20 cellular contexts compared by ENCODE assay signal in the genomic region with DNA sequence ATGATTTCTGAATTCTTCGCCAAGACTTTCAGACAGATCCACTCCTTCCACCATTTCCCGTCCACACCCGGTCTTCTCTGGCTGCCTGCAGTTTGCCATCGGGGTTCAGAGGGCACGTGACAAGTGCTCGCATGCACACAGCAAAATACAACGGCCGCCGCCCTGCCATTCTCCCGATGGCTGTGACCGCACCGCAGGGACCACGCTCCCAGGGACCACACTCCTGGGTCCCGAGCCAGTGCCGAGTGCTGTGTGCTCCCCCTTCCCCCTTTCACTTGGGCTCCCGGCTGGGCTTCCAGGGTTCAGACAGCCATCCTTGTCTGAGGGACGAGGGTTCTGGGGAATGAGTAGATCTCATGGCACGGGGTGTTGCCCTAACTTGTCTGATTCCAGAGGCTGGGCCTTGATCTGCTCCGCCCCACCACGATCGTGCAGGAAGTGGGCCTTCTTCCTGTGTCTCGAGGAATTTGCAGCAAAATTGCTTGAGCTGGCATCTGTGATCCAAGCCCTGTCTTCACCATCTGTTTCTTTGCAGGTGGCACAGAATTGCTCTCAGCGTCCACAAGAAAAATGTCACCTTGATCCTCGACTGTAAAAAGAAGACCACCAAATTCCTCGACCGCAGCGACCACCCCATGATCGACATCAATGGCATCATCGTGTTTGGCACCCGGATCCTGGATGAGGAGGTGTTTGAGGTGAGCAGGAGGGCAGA. TPM values are rescaled to one million over a fixed set of nuclear protein-coding genes. Genes with fewer than 3 reads are reported as not detected.
DNase-seq lines count a peak whose midpoint lies in the region; ATAC-seq, FAIRE-seq and TF ChIP-seq lines count a peak whose summit lies in the region.
"Had no signal": no experiment of that assay in that cellular context is flagged by ENCODE, and none has a peak within 500 bp of the region (broad histone marks: within the 10 kb centered on the region; RNA-seq: fewer than 3 reads in every experiment).

No MANE protein-coding gene starts in this region.

- TF ChIP-seq EP300 in H1 (IDR thresholded peaks at IDR 0.05; ENCODE audit: borderline replicate concordance in 1 of 2, low read depth in 2 of 2, low read length in 2 of 2): no peak

- no peak overlapping the region for H3K56ac ChIP-seq in H9 (ENCODE audit: insufficient read length, low read depth, low read length)
- H3K56ac ChIP-seq in H1 (replicated peaks; ENCODE audit: insufficient read length, low read depth, low read length): no peak overlapping the region

- H4K20me1 ChIP-seq in H9 (ENCODE audit: control insufficient read depth, insufficient read depth, insufficient read length) (no peaks in the 10 kb centered on the region), H1 (replicated peaks in 1 of 2; ENCODE audit: control insufficient read depth in 1 of 2, insufficient read depth in 2 of 2, low read length in 2 of 2) (peaks cover 0 to 3% of the 10 kb centered on the region in 2 experiments)

- H4K91ac ChIP-seq in H9 (ENCODE audit: insufficient read length, low read depth, low read length): no peak overlapping the region
- no peak overlapping the region for H4K91ac ChIP-seq in H1 (replicated peaks; ENCODE audit: insufficient read length, low read length)

- TF ChIP-seq CTCF in H9 (conservative IDR thresholded peaks at IDR 0.05) (no peak), RWPE2 (IDR thresholded peaks at IDR 0.05; ENCODE audit: poor library complexity, severe bottlenecking) (no peak), H1 (IDR thresholded peaks at IDR 0.05; ENCODE audit: control extremely low read depth in 1 of 3, insufficient read depth in 1 of 3, low read depth in 1 of 3, low read length in 3 of 3) (no peak)

- no peaks in the 10 kb centered on the region for H3K4me1 ChIP-seq in H9 (ENCODE audit: insufficient read depth, low read length)
- H3K4me1 ChIP-seq in RWPE2 (ENCODE audit: insufficient read depth, poor library complexity, severe bottlenecking): peaks cover 20% of the 10 kb centered on the region
- H3K4me1 ChIP-seq in H1 (replicated peaks in 1 of 4; ENCODE audit: control insufficient read depth in 3 of 4, insufficient read depth in 4 of 4, low read length in 3 of 4): peaks cover 0 to 10% (median 3%) of the 10 kb centered on the region in 4 experiments; a peak in 4 of 7 replicates

- no peaks in the 10 kb centered on the region; a peak in 1 of 5 replicates for H3K9me3 Mint-ChIP-seq in H9
- H3K9me3 Mint-ChIP-seq: GM23338 had no signal

- H3K27ac Mint-ChIP-seq in H9: peak overlapping the region in 2 of 3 experiments; percentile 44 to 61; a peak in 2 of 7 replicates
- H3K27ac Mint-ChIP-seq: GM23338 had no signal

- H2BK12ac ChIP-seq in H9 (ENCODE audit: insufficient read length, low read depth, low read length) (no peak overlapping the region), H1 (ENCODE audit: low read depth, low read length) (no peak overlapping the region)

- CTCF ChIA-PET in H1 (lab: Charles Lee; ENCODE audit: partially characterized antibody): interaction anchor here (1.0 to 2.0 kb wide), 4 partner anchors 9 to 39 kb away, joined by 3 to 9 read pairs (median 4); no protein-coding TSS in a partner anchor

- H3K36me3 Mint-ChIP-seq in H9 (ENCODE audit: insufficient read depth in 1 of 3, low read depth in 3 of 3): peaks cover 0 to 4% (median 2%) of the 10 kb centered on the region in 3 experiments; a peak in 3 of 7 replicates

- H3K9me3 ChIP-seq in H9 (ENCODE audit: control insufficient read depth, low read depth, low read length) (no peaks in the 10 kb centered on the region), RWPE2 (ENCODE audit: severe bottlenecking) (no peaks in the 10 kb centered on the region), H1 (ENCODE audit: insufficient read depth in 2 of 2, low read depth in 1 of 2, low read length in 1 of 2) (no peaks in the 10 kb centered on the region)

- H2AFZ ChIP-seq in H9 (ENCODE audit: low read length): no peak overlapping the region
- H2AFZ ChIP-seq in H1 (ENCODE audit: low read length): no peak overlapping the region
- H2AFZ ChIP-seq: GM23338 had no signal

- peaks cover 4 to 9% of the 10 kb centered on the region in 2 experiments for H3K4me1 Mint-ChIP-seq in H9

- FAIRE-seq in H1 (lab: Jason Lieb, UNC): no peak
- FAIRE-seq: GM12878 had no signal

- H2BK20ac ChIP-seq in H9 (ENCODE audit: low read depth, low read length, poor library complexity, severe bottlenecking): no peak overlapping the region
- no peak overlapping the region for H2BK20ac ChIP-seq in H1 (ENCODE audit: low read length)

- H4K5ac ChIP-seq in H9 (ENCODE audit: insufficient read length, low read depth, low read length): no peak overlapping the region
- H4K5ac ChIP-seq in H1 (ENCODE audit: insufficient read length, low read depth, low read length): no peak overlapping the region

- H3K36me3 ChIP-seq in RWPE2 (ENCODE audit: low read depth) (peaks cover 41% of the 10 kb centered on the region), H1 (ENCODE audit: control insufficient read depth in 2 of 4, insufficient read depth in 4 of 4, low read length in 3 of 4) (no peaks in the 10 kb centered on the region; a peak in 2 of 8 replicates)

- TF ChIP-seq RAD21 in H1 (IDR thresholded peaks at IDR 0.05 in 1 of 2, conservative IDR thresholded peaks at IDR 0.05 in 1 of 2; ENCODE audit: low read depth in 2 of 2, low read length in 2 of 2): no peak

- H2BK5ac ChIP-seq in H9 (ENCODE audit: insufficient read length, low read length) (no peak overlapping the region), H1 (ENCODE audit: low read depth, low read length) (0 out of 2 replicates have a peak overlapping the region, but pooled peaks have one; percentile 46)

- no peak overlapping the region for H2BK120ac ChIP-seq in H9 (ENCODE audit: low read depth, low read length, poor library complexity, severe bottlenecking)
- no peak overlapping the region for H2BK120ac ChIP-seq in H1 (replicated peaks; ENCODE audit: low read depth, low read length)

- H2AK5ac ChIP-seq in H9 (ENCODE audit: insufficient read length, low read length): no peak overlapping the region
- no peak overlapping the region for H2AK5ac ChIP-seq in H1 (ENCODE audit: low read depth, low read length)

- H3K4ac ChIP-seq in H9 (ENCODE audit: low read depth, low read length) (no peak overlapping the region), H1 (replicated peaks; ENCODE audit: insufficient read length, low read depth, low read length) (no peak overlapping the region)

- H3K9ac ChIP-seq in H9 (ENCODE audit: extremely low read depth, insufficient read length, low read length) (no peak overlapping the region), H1 (replicated peaks in 1 of 4; ENCODE audit: extremely low read depth in 1 of 4, low read depth in 3 of 4, low read length in 3 of 4) (no peak overlapping the region; a peak in 1 of 7 replicates)

- H3K79me1 ChIP-seq in H9 (ENCODE audit: insufficient read depth, low read depth, low read length, poor library complexity, severe bottlenecking): no peaks in the 10 kb centered on the region
- H3K79me1 ChIP-seq in H1 (ENCODE audit: low read depth, low read length): no peaks in the 10 kb centered on the region

- no peak overlapping the region for H3K4me2 ChIP-seq in H9 (ENCODE audit: insufficient read depth, insufficient read length, low read length)
- no peak overlapping the region for H3K4me2 ChIP-seq in H1 (ENCODE audit: insufficient read depth in 1 of 2, low read depth in 2 of 2, low read length in 2 of 2)
- H3K4me2 ChIP-seq: GM23338 had no signal

- H4K8ac ChIP-seq in H9 (replicated peaks; ENCODE audit: insufficient read length, low read depth, low read length) (no peak overlapping the region), H1 (ENCODE audit: extremely low read depth, insufficient read depth, low read length) (no peak overlapping the region)

- DNase-seq in H9 (no peak), RWPE2 (ENCODE audit: low spot score) (no peak), H1 (ENCODE audit: low read depth in 1 of 2, low spot score in 2 of 2) (no peak), NCI-H187 treated with DMSO at 0.1 percent for 48 hours (lab: John Stamatoyannopoulos, UW) (no peak), H4 (ENCODE audit: low spot score) (no peak), KG1 (lab: John Stamatoyannopoulos, UW) (no peak)
- DNase-seq: ACHN, AML-193, Karpas-422, MM.1S, NCI-H1092, NCI-H2081 treated with DMSO at 0.1 percent for 48 hours, NCI-H2227 treated with DMSO at 0.1 percent for 48 hours, NCI-H510A treated with DMSO at 0.1 percent for 48 hours, NCI-H82, OCI-M1, T-helper 1 cell had no signal

- no peaks in the 10 kb centered on the region for H3K27me3 Mint-ChIP-seq in H9 (ENCODE audit: low read depth)

- ATAC-seq in RWPE2 (ENCODE audit: low read depth) (no peak), HG03097 (IDR thresholded peaks at IDR 0.05; ENCODE audit: low FRiP score, unreplicated experiment) (no peak)
- ATAC-seq: GM12878, GM23338 had no signal

- H3K79me2 ChIP-seq in H9 (ENCODE audit: insufficient read depth, low read length) (no peaks in the 10 kb centered on the region), H1 (ENCODE audit: control insufficient read depth in 1 of 2, insufficient read depth in 2 of 2, low read length in 2 of 2) (no peaks in the 10 kb centered on the region)

- H3K18ac ChIP-seq in H9 (ENCODE audit: insufficient read length, low read depth, low read length) (no peak overlapping the region), H1 (ENCODE audit: extremely low read depth, low read length) (no peak overlapping the region; the same call in 1 of the 2 replicates)

- H3K14ac ChIP-seq in H9 (ENCODE audit: insufficient read depth, low read length) (no peak overlapping the region), H1 (ENCODE audit: insufficient read length) (no peak overlapping the region)

- no peak overlapping the region for H3K27ac ChIP-seq in H9 (ENCODE audit: insufficient read length, low read depth, low read length)
- peak overlapping the region; percentile 20 for H3K27ac ChIP-seq in RWPE2 (ENCODE audit: poor library complexity, severe bottlenecking)
- no peak overlapping the region for H3K27ac ChIP-seq in H1 (ENCODE audit: low read depth, low read length)

- no peak for TF ChIP-seq POLR2A in H1 (IDR thresholded peaks at IDR 0.05; ENCODE audit: control extremely low read depth in 1 of 2, low read depth in 2 of 2, low read length in 2 of 2)

- H3K23me2 ChIP-seq in H9 (ENCODE audit: insufficient read length, low read depth, low read length, poor library complexity, severe bottlenecking) (no peaks in the 10 kb centered on the region), H1 (ENCODE audit: low read depth, low read length) (no peaks in the 10 kb centered on the region)

- H3K4me3 ChIP-seq in RWPE2 (ENCODE audit: severe bottlenecking): no peak overlapping the region
- H3K4me3 ChIP-seq in H1 (ENCODE audit: extremely low read depth in 1 of 4, insufficient read depth in 2 of 4, low read depth in 3 of 4, low read length in 4 of 4): no peak overlapping the region
- H3K4me3 ChIP-seq: GM12878, GM23338 had no signal

- H3K23ac ChIP-seq in H9 (ENCODE audit: insufficient read length, low read depth, low read length) (no peak overlapping the region), H1 (ENCODE audit: insufficient read length) (no peak overlapping the region)

- POLR2A ChIA-PET in H1 (lab: Charles Lee; ENCODE audit: partially characterized antibody): no interaction called here

- H3K27me3 ChIP-seq in H9 (ENCODE audit: insufficient read depth, low read length) (no peaks in the 10 kb centered on the region), RWPE2 (ENCODE audit: insufficient read depth, poor library complexity, severe bottlenecking) (no peaks in the 10 kb centered on the region), H1 (replicated peaks in 1 of 4; ENCODE audit: control insufficient read depth in 3 of 4, extremely low read depth in 1 of 4, insufficient read depth in 3 of 4, low read length in 3 of 4) (no peaks in the 10 kb centered on the region)

- no peak overlapping the region for H3T11ph ChIP-seq in H9 (ENCODE audit: low read length)

- no peak overlapping the region for H3K4me3 Mint-ChIP-seq in H9
- H3K4me3 Mint-ChIP-seq: GM23338 had no signal

- H2BK15ac ChIP-seq in H9 (ENCODE audit: low read depth, low read length) (no peak overlapping the region), H1 (ENCODE audit: low read length) (no peak overlapping the region)

- no CpG with 5 or more reads among the region's 30 CpGs for WGBS in H9 (ENCODE audit: extremely low coverage, insufficient read length, low lambda C conversion rate)
- WGBS in H1 (ENCODE audit: extremely low coverage in 1 of 2, insufficient coverage in 1 of 2, insufficient read length in 1 of 2, insufficient replicate concordance in 2 of 2, low coverage in 1 of 2, low lambda C conversion rate in 2 of 2, missing lambda C conversion rate in 1 of 2), 2 experiments: 91% methylated on average over 30 of the region's 30 CpGs; no CpG with 5 or more reads in 1 of the 2 experiments

RNA-seq across cellular contexts. Expression of a gene that starts 59.2 kb away (rescaled TPM):
- 8.6 and 9.5 TPM in 2 replicates for total RNA-seq in H9 (2021)
- 10.5 and 12.0 TPM in 2 replicates for total RNA-seq in H1 (2021; fragmentation: NEBNext Ultra II Directional; extraction: Animal tissue kit (Norgen Biotek cat#: 25700))
- 3.8 and 6.2 TPM in 2 replicates for polyA plus RNA-seq in H1 (2011; rRNA removed)
- polyA plus RNA-seq in H1 (2011; cell fraction: cytosol; rRNA removed): 4.1 TPM
- 39.3 TPM for polyA plus RNA-seq in H1 (2011; cell fraction: nucleus; rRNA removed)
- polyA plus RNA-seq in H1 (2012, experiment 1 of 2): 8.9 to 12.1 TPM (median 11.0 TPM) in 4 replicates
- 6.1 TPM for polyA plus RNA-seq in H1 (2012, experiment 2 of 2)
- polyA plus RNA-seq in H1 (2013, experiment 1 of 2): 11.8 TPM
- polyA plus RNA-seq in H1 (2013, experiment 2 of 2): 9.6 TPM
- polyA minus RNA-seq in H1 (2011; rRNA and poly(A)+ RNA removed): 4.7 and 5.2 TPM in 2 replicates
- polyA minus RNA-seq in H1 (2011; cell fraction: cytosol; rRNA and poly(A)+ RNA removed): 6.1 TPM
- 12.3 TPM for polyA minus RNA-seq in H1 (2011; cell fraction: nucleus; rRNA and poly(A)+ RNA removed)
- 26.8 and 32.1 TPM in 2 replicates for total RNA-seq in H4 (2014; rRNA removed; shearing (Covaris generic))
